Comparison of ENCODE assay signal across 14 cellular contexts in genomic region chr20:51423810-51424209, GRCh38.
DNase-seq lines count a peak whose midpoint lies in the region; ATAC-seq and TF ChIP-seq lines count a peak whose summit lies in the region.
"Had no signal": no experiment of that assay in that cellular context is flagged by ENCODE, and none has a peak within 500 bp of the region (broad histone marks: within the 10 kb centered on the region; RNA-seq: fewer than 3 reads in every experiment).

No MANE protein-coding gene starts in this region.

- peak overlapping the region; percentile 40 for H3K9ac ChIP-seq in HUES6 (ENCODE audit: low read length)
- H3K9ac ChIP-seq: BLaER1 had no signal

- H3K4me3 ChIP-seq in HUES6 (ENCODE audit: low read depth, low read length), result no peak overlapping the region
- H3K4me3 ChIP-seq: BLaER1 had no signal

- no peak for ATAC-seq in CD4-positive, alpha-beta T cell (ENCODE audit: poor library complexity)
- ATAC-seq in activated naive CD8-positive, alpha-beta T cell treated with anti-CD3 and anti-CD28 coated beads, Interleukin-2, amount 10 ng/mL, durations not matched to agents 7 days and 5 days (ENCODE audit: low read depth), result no peak
- no peak for ATAC-seq in GM18907 (IDR thresholded peaks at IDR 0.05; ENCODE audit: unreplicated experiment)

- no peak for TF ChIP-seq CTCF in CD4-positive, alpha-beta T cell (IDR thresholded peaks at IDR 0.05)
- no peak for TF ChIP-seq CTCF in mesothelial cell of epicardium (IDR thresholded peaks at IDR 0.05; ENCODE audit: unreplicated experiment)

- peak overlapping the region; percentile 32 for H3K27ac ChIP-seq in CD4-positive, alpha-beta T cell (ENCODE audit: low read depth, low read length)
- H3K27ac ChIP-seq in HUES6 (ENCODE audit: low read depth, low read length), result no peak overlapping the region; the same call in 1 of the 2 replicates
- H3K27ac ChIP-seq: BLaER1 had no signal

- peak overlapping the region; percentile 47 for H3K4me3 Mint-ChIP-seq in CD4-positive, alpha-beta T cell
- peak overlapping the region; percentile 39 for H3K4me3 Mint-ChIP-seq in activated naive CD8-positive, alpha-beta T cell treated with anti-CD3 and anti-CD28 coated beads, Interleukin-2, amount 10 ng/mL, durations not matched to agents 7 days and 5 days
- no peak overlapping the region for H3K4me3 Mint-ChIP-seq in mesothelial cell of epicardium

- H3K27ac Mint-ChIP-seq in CD4-positive, alpha-beta T cell, result peak overlapping the region; percentile 75
- peak overlapping the region; percentile 9 for H3K27ac Mint-ChIP-seq in activated naive CD8-positive, alpha-beta T cell treated with anti-CD3 and anti-CD28 coated beads, Interleukin-2, amount 10 ng/mL, durations not matched to agents 7 days and 5 days
- peak overlapping the region; percentile 86 for H3K27ac Mint-ChIP-seq in mesothelial cell of epicardium

- peaks cover 90% of the 10 kb centered on the region for H3K36me3 Mint-ChIP-seq in CD4-positive, alpha-beta T cell (ENCODE audit: low read depth)
- peaks cover 47% of the 10 kb centered on the region for H3K36me3 Mint-ChIP-seq in activated naive CD8-positive, alpha-beta T cell treated with anti-CD3 and anti-CD28 coated beads, Interleukin-2, amount 10 ng/mL, durations not matched to agents 7 days and 5 days
- no peaks in the 10 kb centered on the region for H3K36me3 Mint-ChIP-seq in mesothelial cell of epicardium

- no peaks in the 10 kb centered on the region for H3K27me3 ChIP-seq in CD4-positive, alpha-beta T cell (ENCODE audit: control insufficient read depth, insufficient read depth, low read length)
- H3K27me3 ChIP-seq in HUES6 (ENCODE audit: control insufficient read depth, insufficient read depth, low read length), result no peaks in the 10 kb centered on the region
- H3K27me3 ChIP-seq: BLaER1 had no signal

- peaks cover 43% of the 10 kb centered on the region for H3K4me1 ChIP-seq in HUES6 (ENCODE audit: control insufficient read depth, insufficient read depth, low read length)

- H3K9me3 ChIP-seq in CD4-positive, alpha-beta T cell (ENCODE audit: control insufficient read depth, low read length), result no peaks in the 10 kb centered on the region
- no peaks in the 10 kb centered on the region for H3K9me3 ChIP-seq in HUES6 (ENCODE audit: control insufficient read depth, insufficient read depth, low read depth, low read length)
- H3K9me3 ChIP-seq: BLaER1 had no signal

- H3K4me1 Mint-ChIP-seq in CD4-positive, alpha-beta T cell (ENCODE audit: low read depth), result peaks cover 58% of the 10 kb centered on the region
- H3K4me1 Mint-ChIP-seq in activated naive CD8-positive, alpha-beta T cell treated with anti-CD3 and anti-CD28 coated beads, Interleukin-2, amount 10 ng/mL, durations not matched to agents 7 days and 5 days, result peaks cover 44% of the 10 kb centered on the region
- peaks cover 45% of the 10 kb centered on the region for H3K4me1 Mint-ChIP-seq in mesothelial cell of epicardium

- CTCF ChIA-PET in CD4-positive, alpha-beta T cell (lab: Charles Lee), result interaction anchor here (0.7 to 2.2 kb wide), 3 partner anchors 19 to 629 kb away, joined by 3 to 9 read pairs (median 5); partner anchors contain the start of gene BCAS4

- DNase-seq in CD4-positive, alpha-beta T cell, result no peak
- DNase-seq in activated naive CD8-positive, alpha-beta T cell treated with anti-CD3 and anti-CD28 coated beads, Interleukin-2, amount 10 ng/mL, durations not matched to agents 7 days and 5 days, result no peak
- no peak for DNase-seq in mesothelial cell of epicardium (ENCODE audit: low spot score in 2 of 2, unreplicated experiment in 2 of 2)
- DNase-seq in cerebellar cortex (ENCODE audit: low spot score), result no peak
- no peak for DNase-seq in T1000 (lab: John Stamatoyannopoulos, UW)
- DNase-seq in activated CD4-positive, alpha-beta T cell treated with anti-CD3 and anti-CD28 coated beads, Interleukin-2, amount 50 U/mL, for 1 hour, result no peak
- DNase-seq: effector CD8-positive, alpha-beta T cell; EL; GOT3; MV-4-11; OCI-M1 had no signal

- POLR2A ChIA-PET in CD4-positive, alpha-beta T cell (lab: Charles Lee), result interaction anchor here (1.0 to 1.1 kb wide), 4 partner anchors 11 to 38 kb away, joined by 3 to 6 read pairs (median 3); no protein-coding TSS in a partner anchor
- POLR2A ChIA-PET in activated naive CD8-positive, alpha-beta T cell treated with anti-CD3 and anti-CD28 coated beads, Interleukin-2, amount 10 ng/mL, durations not matched to agents 7 days and 5 days (lab: Charles Lee), result no interaction called here

- no peaks in the 10 kb centered on the region for H3K36me3 ChIP-seq in HUES6 (ENCODE audit: control insufficient read depth, insufficient read depth, low read length)

- H3K27me3 Mint-ChIP-seq in CD4-positive, alpha-beta T cell, result no peaks in the 10 kb centered on the region
- H3K27me3 Mint-ChIP-seq in activated naive CD8-positive, alpha-beta T cell treated with anti-CD3 and anti-CD28 coated beads, Interleukin-2, amount 10 ng/mL, durations not matched to agents 7 days and 5 days, result no peaks in the 10 kb centered on the region
- H3K27me3 Mint-ChIP-seq in mesothelial cell of epicardium (ENCODE audit: low read depth), result no peaks in the 10 kb centered on the region

- H3K9me3 Mint-ChIP-seq in CD4-positive, alpha-beta T cell, result no peaks in the 10 kb centered on the region
- H3K9me3 Mint-ChIP-seq in activated naive CD8-positive, alpha-beta T cell treated with anti-CD3 and anti-CD28 coated beads, Interleukin-2, amount 10 ng/mL, durations not matched to agents 7 days and 5 days, result no peaks in the 10 kb centered on the region
- H3K9me3 Mint-ChIP-seq in mesothelial cell of epicardium, result no peaks in the 10 kb centered on the region

- intact Hi-C loops in CD4-positive, alpha-beta T cell (cut with DNase I, micrococcal nuclease), result loop anchor here (2.0 to 5.0 kb wide), 2 partner anchors 19 to 37 kb away; no protein-coding TSS in a partner anchor

Comparison
In these comparisons a context has a peak if more than half of its experiments do, and no peak if none do; other contexts are left out.
1. H3K27ac Mint-ChIP-seq: peak in every context shown above with its lines; median percentile 86 in mesothelial cell of epicardium; 75 in CD4-positive, alpha-beta T cell; 9 in activated naive CD8-positive, alpha-beta T cell treated with anti-CD3 and anti-CD28 coated beads, Interleukin-2, amount 10 ng/mL, durations not matched to agents 7 days and 5 days.